ENCODE assay signal across 8 cellular contexts in the genomic region with DNA sequence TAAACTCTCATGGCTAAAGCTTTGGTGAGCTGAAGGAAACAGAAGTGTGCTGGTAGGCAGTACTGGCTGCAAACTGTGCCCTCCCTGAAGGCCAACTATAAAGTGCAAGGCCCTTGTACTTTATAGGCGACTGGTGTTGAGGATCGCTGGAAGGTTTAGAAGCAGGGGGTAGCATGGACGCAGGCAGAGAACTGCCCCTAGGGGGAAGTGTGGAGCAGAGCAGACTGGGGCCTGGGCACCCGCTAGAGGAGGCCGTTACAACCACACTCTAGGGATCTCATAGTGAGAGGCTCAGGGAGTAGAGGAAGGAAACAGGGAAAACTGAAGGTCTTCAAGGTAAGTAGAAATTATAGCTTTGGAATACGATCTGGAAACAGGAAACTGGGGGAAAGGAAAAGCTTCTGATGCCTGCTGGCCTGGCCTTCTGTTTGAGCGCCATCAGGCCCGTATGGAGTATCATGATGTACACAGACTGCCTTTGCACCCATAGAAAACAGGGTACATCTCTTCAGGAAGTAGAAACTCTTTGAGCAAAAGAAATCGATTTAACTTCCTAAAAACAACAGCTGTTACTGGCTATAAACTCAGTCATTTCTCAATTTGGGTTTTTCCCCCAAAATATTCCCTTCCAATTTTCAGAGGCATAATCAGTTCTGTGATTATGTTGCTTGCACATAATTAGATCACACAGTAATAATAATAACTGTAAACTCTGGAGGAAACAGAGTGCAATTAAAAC. TPM values are rescaled to one million over a fixed set of nuclear protein-coding genes. Genes with fewer than 3 reads are reported as not detected.
DNase-seq lines count a peak whose midpoint lies in the region; ATAC-seq, FAIRE-seq and TF ChIP-seq lines count a peak whose summit lies in the region.

No MANE protein-coding gene starts in this region.

- TF ChIP-seq EP300 in transverse colon (IDR thresholded peaks at IDR 0.05; ENCODE audit: low read depth) = no peak

- H3K36me3 ChIP-seq in bronchial epithelial cell (ENCODE audit: control insufficient read depth, insufficient read depth, low read length) (no peaks in the 10 kb centered on the region), transverse colon (no peaks in the 10 kb centered on the region)

- in situ Hi-C loops in transverse colon (cut with MboI; ENCODE audit: low pct_ligation_motif_present in 1 of 4, low pct_unique_long_range_greater_than_20kb in 1 of 4, low sequenced_read_pairs in 3 of 4) = loop anchor here (10.0 to 25.0 kb wide), 3 partner anchors 534 to 711 kb away; partner anchors contain the start of gene TCEANC (in 2 of the 4)

- TF ChIP-seq CTCF in C4-2B (conservative IDR thresholded peaks at IDR 0.05) (peak; percentile 36), bronchial epithelial cell (IDR thresholded peaks at IDR 0.05; ENCODE audit: insufficient read depth, low read length, severe bottlenecking) (peak; percentile 3), transverse colon (IDR thresholded peaks at IDR 0.05) (peak in 4 of 5 experiments; percentile 18 to 31 (median 22))

- peak in 4 of 5 experiments; percentile 48 to 87 (median 58) for DNase-seq in T-helper 2 cell
- DNase-seq in bronchial epithelial cell (ENCODE audit: low read depth) = no peak
- peak; percentile 63 to 68 for DNase-seq in lung microvascular endothelial cell (ENCODE audit: low read depth in 2 of 2)
- DNase-seq in transverse colon = peak; percentile 63
- DNase-seq in retina = no peak

- peaks cover 5 to 25% (median 19%) of the 10 kb centered on the region in 4 donors for H3K4me1 ChIP-seq in transverse colon

- ATAC-seq in GM19324 (IDR thresholded peaks at IDR 0.05; ENCODE audit: low FRiP score, unreplicated experiment) = peak; percentile 65
- ATAC-seq in HG03378 (IDR thresholded peaks at IDR 0.05; ENCODE audit: unreplicated experiment) = peak; percentile 37

- intact Hi-C loops in transverse colon (cut with DNase I; ENCODE audit: low total_unique reads) = no loop called here

- no peak for FAIRE-seq in bronchial epithelial cell (lab: Jason Lieb, UNC)

- WGBS in transverse colon (ENCODE audit: low coverage in 1 of 2), 2 donors = 50 to 81% methylated on average over 2 to 9 of the region's 9 CpGs

- H3K27me3 ChIP-seq in bronchial epithelial cell (ENCODE audit: control insufficient read depth, insufficient read depth, low read length) = no peaks in the 10 kb centered on the region
- H3K27me3 ChIP-seq in transverse colon = no peaks in the 10 kb centered on the region

- H3K9me3 ChIP-seq in transverse colon = no peaks in the 10 kb centered on the region

- H3K27ac ChIP-seq in C4-2B (no peak overlapping the region; the same call in 1 of the 2 replicates), transverse colon (peak overlapping the region; percentile 70 to 83 (median 82))

- no peak for TF ChIP-seq POLR2A in transverse colon (IDR thresholded peaks at IDR 0.05)

- H3K4me3 ChIP-seq in bronchial epithelial cell (ENCODE audit: low read depth, low read length) (no peak overlapping the region), transverse colon (peak overlapping the region in 1 of 4 donors; percentile 16)

RNA-seq across cellular contexts. Expression of gene TMSB4X, which starts 23.9 kb away (rescaled TPM):
- total RNA-seq in bronchial epithelial cell = 3,174 and 3,370 TPM in 2 replicates
- total RNA-seq in lung microvascular endothelial cell = 18,253 and 26,169 TPM in 2 replicates
- 1,000 to 10,000 TPM in 3 of 4 donors, 100 to 1,000 TPM in 1; 680 to 4,578 (median 2,996) TPM for total RNA-seq in transverse colon

RNA-seq across cellular contexts. Expression of gene TLR8, which starts 44.6 kb away (rescaled TPM):
- total RNA-seq in bronchial epithelial cell (not detected in 2 replicates), lung microvascular endothelial cell (not detected in 2 replicates), transverse colon (1 to 10 TPM in 1 of 4 donors, under 1 TPM in 2, not detected in 1; 0.37 to 1.3 (median 0.82) TPM)

Comparison
In these comparisons a context has a peak if more than half of its experiments do, and no peak if none do; other contexts are left out.
1. DNase-seq: peak in T-helper 2 cell (4 of 5), lung microvascular endothelial cell (2 of 2) and transverse colon (single experiment); none in bronchial epithelial cell (single experiment) and retina (single experiment).
2. Peak in every context shown above with its lines, with median percentiles within 50 percentile points of each other: CTCF ChIP-seq.